Comparison of ENCODE assay signal across 17 cellular contexts in the genomic region with DNA sequence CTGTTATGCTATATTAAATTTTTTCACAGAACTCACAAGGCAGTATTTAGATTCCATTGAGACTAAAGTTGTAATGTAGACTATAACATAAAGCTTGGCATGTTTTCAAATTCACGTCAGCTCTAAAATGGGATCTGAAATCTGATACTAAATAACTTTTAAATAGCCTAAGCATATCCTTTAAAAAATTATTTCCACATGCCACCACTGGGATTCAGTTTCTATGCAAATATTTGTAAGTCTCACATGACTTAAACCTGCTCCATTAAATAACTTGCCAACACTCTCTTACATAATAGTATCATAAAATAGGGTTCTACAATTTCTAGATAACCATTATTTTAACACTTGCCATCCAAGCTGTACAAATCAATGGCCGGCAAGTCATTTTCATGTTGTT. TPM values are rescaled to one million over a fixed set of nuclear protein-coding genes. Genes with fewer than 3 reads are reported as not detected.
A peak's percentile ranks its signal among the peaks of the same experiment; 100 is the strongest.
DNase-seq lines count a peak whose midpoint lies in the region; ATAC-seq, FAIRE-seq and TF ChIP-seq lines count a peak whose summit lies in the region.
"Had no signal": no experiment of that assay in that cellular context is flagged by ENCODE, and none has a peak within 500 bp of the region (broad histone marks: within the 10 kb centered on the region; RNA-seq: fewer than 3 reads in every experiment).

No MANE protein-coding gene starts in this region.

- FAIRE-seq in bronchial epithelial cell (lab: Jason Lieb, UNC) = no peak
- FAIRE-seq: keratinocyte had no signal

- no peak for TF ChIP-seq EP300 in tibial nerve (IDR thresholded peaks at IDR 0.05)

- no peak overlapping the region for H3K27ac ChIP-seq in tibial nerve
- H3K27ac ChIP-seq: GM23248, neural progenitor cell, right atrium auricular region had no signal

- POLR2A ChIA-PET in activated CD8-positive, alpha-beta T cell treated with anti-CD3 and anti-CD28 coated beads, Interleukin-2, amount 10 ng/mL, durations not matched to agents 7 days and 5 days (lab: Charles Lee) = no interaction called here

- H3K36me3 Mint-ChIP-seq in activated CD8-positive, alpha-beta T cell treated with anti-CD3 and anti-CD28 coated beads, Interleukin-2, amount 10 ng/mL, durations not matched to agents 7 days and 5 days (ENCODE audit: low read depth) = peaks cover 3% of the 10 kb centered on the region

- H3K9me3 Mint-ChIP-seq in activated CD8-positive, alpha-beta T cell treated with anti-CD3 and anti-CD28 coated beads, Interleukin-2, amount 10 ng/mL, durations not matched to agents 7 days and 5 days (ENCODE audit: insufficient read depth) = no peaks in the 10 kb centered on the region
- H3K9me3 Mint-ChIP-seq: activated naive CD8-positive, alpha-beta T cell treated with anti-CD3 and anti-CD28 coated beads for 36 hours; activated T-cell treated with anti-CD3 and anti-CD28 coated beads, Interleukin-2, amount 50 U/mL, for 24 hours; CD4-positive, CD25-positive, alpha-beta regulatory T cell; central memory CD8-positive, alpha-beta T cell; neural progenitor cell had no signal

- no peak for ATAC-seq in activated CD8-positive, alpha-beta T cell treated with anti-CD3 and anti-CD28 coated beads, Interleukin-2, amount 10 ng/mL, durations not matched to agents 7 days and 5 days

- H3K27ac Mint-ChIP-seq in activated CD8-positive, alpha-beta T cell treated with anti-CD3 and anti-CD28 coated beads, Interleukin-2, amount 10 ng/mL, durations not matched to agents 7 days and 5 days = no peak overlapping the region
- H3K27ac Mint-ChIP-seq: activated naive CD8-positive, alpha-beta T cell treated with anti-CD3 and anti-CD28 coated beads for 36 hours; activated T-cell treated with anti-CD3 and anti-CD28 coated beads, Interleukin-2, amount 50 U/mL, for 24 hours; CD4-positive, CD25-positive, alpha-beta regulatory T cell; neural progenitor cell had no signal

- H3K4me3 ChIP-seq in bronchial epithelial cell (ENCODE audit: low read depth, low read length) (no peak overlapping the region), tibial nerve (no peak overlapping the region)
- H3K4me3 ChIP-seq: GM23248, neural progenitor cell, right atrium auricular region had no signal

- H3K36me3 ChIP-seq in bronchial epithelial cell (ENCODE audit: control insufficient read depth, insufficient read depth, low read length) = no peaks in the 10 kb centered on the region
- H3K36me3 ChIP-seq in tibial nerve = no peaks in the 10 kb centered on the region
- H3K36me3 ChIP-seq: neural progenitor cell, right atrium auricular region had no signal

- TF ChIP-seq POLR2A in tibial nerve (IDR thresholded peaks at IDR 0.05) = no peak

- no peaks in the 10 kb centered on the region for H3K4me1 Mint-ChIP-seq in activated CD8-positive, alpha-beta T cell treated with anti-CD3 and anti-CD28 coated beads, Interleukin-2, amount 10 ng/mL, durations not matched to agents 7 days and 5 days (ENCODE audit: low read depth)
- H3K4me1 Mint-ChIP-seq: central memory CD8-positive, alpha-beta T cell had no signal

- 58 to 64% methylated on average over 2 of the region's 2 CpGs for WGBS in tibial nerve, 2 donors

- DNase-seq in DMS53 treated with DMSO at 0.1 percent for 48 hours (lab: John Stamatoyannopoulos, UW; ENCODE audit: unreplicated experiment) (peak; percentile 21), LHCN-M2 (ENCODE audit: low read depth) (peak; percentile 27), bronchial epithelial cell (ENCODE audit: low read depth) (peak; percentile 32), myocyte (ENCODE audit: low read depth) (peak; percentile 20), NCI-H2227 treated with DMSO at 0.1 percent for 48 hours (lab: John Stamatoyannopoulos, UW) (no peak), tibial nerve (ENCODE audit: low spot score in 2 of 2) (no peak)
- no peak for DNase-seq in activated CD8-positive, alpha-beta T cell treated with anti-CD3 and anti-CD28 coated beads, Interleukin-2, amount 10 ng/mL, durations not matched to agents 7 days and 5 days
- DNase-seq: activated naive CD8-positive, alpha-beta T cell treated with anti-CD3 and anti-CD28 coated beads for 36 hours; activated T-cell treated with anti-CD3 and anti-CD28 coated beads, Interleukin-2, amount 50 U/mL, for 24 hours; CD4-positive, CD25-positive, alpha-beta regulatory T cell; GM23248; stimulated activated CD4-positive, alpha-beta T cell treated with anti-CD3 and anti-CD28 coated beads, Interleukin-4, amount 100 ng/mL, for 1 hour; stimulated activated CD8-positive, alpha-beta memory T cell treated with anti-CD3 and anti-CD28 coated beads, Interleukin-4, amount 100 ng/mL, for 48 hours had no signal

- TF ChIP-seq CTCF in bronchial epithelial cell (IDR thresholded peaks at IDR 0.05; ENCODE audit: insufficient read depth, low read length, severe bottlenecking) (no peak), tibial nerve (IDR thresholded peaks at IDR 0.05) (no peak)

- H3K27me3 ChIP-seq in bronchial epithelial cell (ENCODE audit: control insufficient read depth, insufficient read depth, low read length) = no peaks in the 10 kb centered on the region
- H3K27me3 ChIP-seq in tibial nerve = no peaks in the 10 kb centered on the region
- H3K27me3 ChIP-seq: neural progenitor cell, right atrium auricular region had no signal

- H3K9me3 ChIP-seq in tibial nerve = no peaks in the 10 kb centered on the region
- H3K9me3 ChIP-seq: right atrium auricular region had no signal

- H3K4me3 Mint-ChIP-seq in activated CD8-positive, alpha-beta T cell treated with anti-CD3 and anti-CD28 coated beads, Interleukin-2, amount 10 ng/mL, durations not matched to agents 7 days and 5 days = no peak overlapping the region
- H3K4me3 Mint-ChIP-seq: activated naive CD8-positive, alpha-beta T cell treated with anti-CD3 and anti-CD28 coated beads for 36 hours; activated T-cell treated with anti-CD3 and anti-CD28 coated beads, Interleukin-2, amount 50 U/mL, for 24 hours; CD4-positive, CD25-positive, alpha-beta regulatory T cell; central memory CD8-positive, alpha-beta T cell; neural progenitor cell had no signal

- CTCF ChIA-PET in activated CD8-positive, alpha-beta T cell treated with anti-CD3 and anti-CD28 coated beads, Interleukin-2, amount 10 ng/mL, durations not matched to agents 7 days and 5 days (lab: Charles Lee) = no interaction called here

- H3K4me1 ChIP-seq in tibial nerve = no peaks in the 10 kb centered on the region
- H3K4me1 ChIP-seq: right atrium auricular region had no signal

- no peaks in the 10 kb centered on the region for H3K27me3 Mint-ChIP-seq in activated CD8-positive, alpha-beta T cell treated with anti-CD3 and anti-CD28 coated beads, Interleukin-2, amount 10 ng/mL, durations not matched to agents 7 days and 5 days (ENCODE audit: low read depth)
- H3K27me3 Mint-ChIP-seq: activated naive CD8-positive, alpha-beta T cell treated with anti-CD3 and anti-CD28 coated beads for 36 hours; activated T-cell treated with anti-CD3 and anti-CD28 coated beads, Interleukin-2, amount 50 U/mL, for 24 hours; CD4-positive, CD25-positive, alpha-beta regulatory T cell; central memory CD8-positive, alpha-beta T cell had no signal

RNA-seq across cellular contexts. Expression of gene KLHL8, which starts 32.4 kb away (rescaled TPM):
- 6.7 and 7.5 TPM in 2 replicates for total RNA-seq in LHCN-M2 (2014; rRNA removed)
- 2.9 TPM for polyA plus RNA-seq in LHCN-M2 (2012)
- 12.9 and 20.5 TPM in 2 replicates for total RNA-seq in bronchial epithelial cell
- total RNA-seq in myocyte = 8.4 and 10.1 TPM in 2 replicates
- polyA plus RNA-seq in myocyte (2012) = 4.1 TPM
- 10 to 100 TPM; 13.4 to 15.8 TPM for total RNA-seq in activated CD8-positive, alpha-beta T cell treated with anti-CD3 and anti-CD28 coated beads, Interleukin-2, amount 10 ng/mL, durations not matched to agents 7 days and 5 days
- 10 to 100 TPM in 2 of 4 donors, 1 to 10 TPM in 2; 6.3 to 18.2 (median 13.3) TPM for total RNA-seq in tibial nerve

Comparison
In these comparisons a context has a peak if more than half of its experiments do, and no peak if none do; other contexts are left out.
1. DNase-seq: peak in DMS53 treated with DMSO at 0.1 percent for 48 hours (single experiment), LHCN-M2 (single experiment), bronchial epithelial cell (single experiment) and myocyte (single experiment); none in NCI-H2227 treated with DMSO at 0.1 percent for 48 hours (single experiment), activated CD8-positive, alpha-beta T cell treated with anti-CD3 and anti-CD28 coated beads, Interleukin-2, amount 10 ng/mL, durations not matched to agents 7 days and 5 days (single experiment) and tibial nerve (0 of 2).